25 cellular contexts compared by ENCODE assay signal in genomic region chr14:73162271-73162670, GRCh38. TPM values are rescaled to one million over a fixed set of nuclear protein-coding genes. Genes with fewer than 3 reads are reported as not detected.
DNase-seq lines count a peak whose midpoint lies in the region; ATAC-seq, FAIRE-seq and TF ChIP-seq lines count a peak whose summit lies in the region.
"Had no signal": no experiment of that assay in that cellular context is flagged by ENCODE, and none has a peak within 500 bp of the region (broad histone marks: within the 10 kb centered on the region; RNA-seq: fewer than 3 reads in every experiment).

No MANE protein-coding gene starts in this region.

- H3K4me1 Mint-ChIP-seq in osteocyte (ENCODE audit: unreplicated experiment): no peaks in the 10 kb centered on the region

- WGBS in liver: 95% methylated on average over 11 of the region's 11 CpGs
- 98% methylated on average over 11 of the region's 11 CpGs for WGBS in HepG2 (ENCODE audit: low lambda C conversion rate)
- WGBS in adrenal gland, 4 donors: 91 to 94% (median 93%) methylated on average over 11 of the region's 11 CpGs

- no peak overlapping the region for H3K4me2 ChIP-seq in HepG2 (ENCODE audit: low read depth, low read length)

- H3K4me1 ChIP-seq in liver (ENCODE audit: control insufficient read depth in 4 of 4, insufficient read depth in 4 of 4, low read length in 3 of 4) (peaks cover 0 to 13% (median 4%) of the 10 kb centered on the region in 4 donors), HepG2 (ENCODE audit: insufficient read depth, low read length) (peaks cover 5% of the 10 kb centered on the region; the same call in 1 of the 2 replicates), adrenal gland (replicated peaks in 1 of 2) (no peaks in the 10 kb centered on the region)

- ATAC-seq in HepG2: no peak
- ATAC-seq in GM21723 (IDR thresholded peaks at IDR 0.05; ENCODE audit: unreplicated experiment): no peak

- in situ Hi-C loops in HepG2 (cut with HindIII; ENCODE audit: extremely low pct_ligation_motif_present, low pct_unique_long_range_greater_than_20kb): loop anchor here (10.0 kb wide), 1 partner anchor 303 kb away; no protein-coding TSS in a partner anchor

- peaks cover 59% of the 10 kb centered on the region for H3K36me3 Mint-ChIP-seq in osteocyte (ENCODE audit: unreplicated experiment)

- H3K9ac ChIP-seq in liver (ENCODE audit: low read depth in 1 of 2, low read length in 2 of 2) (no peak overlapping the region), HepG2 (ENCODE audit: insufficient read depth, low read depth, low read length) (no peak overlapping the region)

- H3K79me2 ChIP-seq in HepG2 (ENCODE audit: insufficient read depth, low read length): no peaks in the 10 kb centered on the region

- H2AFZ ChIP-seq in HepG2 (ENCODE audit: low read length): no peak overlapping the region

- intact Hi-C loops in HepG2 (cut with micrococcal nuclease; ENCODE audit: unreplicated experiment) (no loop called here), adrenal gland (cut with DNase I) (no loop called here)

- H3K27ac Mint-ChIP-seq in osteocyte (ENCODE audit: unreplicated experiment): no peak overlapping the region

- H3K27me3 Mint-ChIP-seq in osteocyte (ENCODE audit: unreplicated experiment): no peaks in the 10 kb centered on the region

- H3K4me3 ChIP-seq in liver (ENCODE audit: low read depth in 1 of 3, low read length in 3 of 3) (no peak overlapping the region), HepG2 (replicated peaks in 1 of 3; ENCODE audit: insufficient read depth in 1 of 3, low read depth in 2 of 3, low read length in 3 of 3) (no peak overlapping the region), adrenal gland (no peak overlapping the region)

- H3K27ac ChIP-seq in liver (ENCODE audit: low read depth in 1 of 2, low read length in 2 of 2) (peak overlapping the region; percentile 42 to 47), HepG2 (ENCODE audit: extremely low read length, insufficient read depth, low read length) (no peak overlapping the region), layer of hippocampus (ENCODE audit: low read depth, low read length) (peak overlapping the region; percentile 63), adrenal gland (no peak overlapping the region)
- H3K27ac ChIP-seq: HL-60 had no signal

- no peak for TF ChIP-seq EP300 in HepG2 (IDR thresholded peaks at IDR 0.05; ENCODE audit: low read depth in 2 of 2, low read length in 2 of 2)
- TF ChIP-seq EP300 in HepG2 (CRISPR knock-in tag; IDR thresholded peaks at IDR 0.05; ENCODE audit: borderline replicate concordance): no peak

- TF ChIP-seq POLR2A in HepG2 (IDR thresholded peaks at IDR 0.05; ENCODE audit: insufficient read depth in 1 of 2, low read depth in 2 of 2, low read length in 2 of 2) (no peak), adrenal gland (IDR thresholded peaks at IDR 0.05) (no peak)

- DNase-seq in HepG2 (ENCODE audit: low spot score) (no peak), osteocyte (ENCODE audit: extremely low spot score, unreplicated experiment) (peak; percentile 46), adrenal gland (no peak), SW480 (ENCODE audit: low spot score) (no peak)
- no peak for DNase-seq in stimulated activated CD4-positive, alpha-beta T cell treated with anti-CD3 and anti-CD28 coated beads, Interleukin-4, amount 100 ng/mL, for 1 hour
- DNase-seq: 8988T, ACHN, Calu3, DMS79 treated with DMSO at 0.1 percent for 48 hours, GF-D8, HCEC 1CT, MV-4-11, NCI-H1105, NCI-H1436 treated with DMSO at 0.1 percent for 48 hours, NCI-H1930, NCI-H446, NCI-H524 treated with DMSO at 0.1 percent for 48 hours, NCI-H774 had no signal

- no peak for TF ChIP-seq RAD21 in liver (IDR thresholded peaks at IDR 0.05)
- no peak for TF ChIP-seq RAD21 in HepG2 (CRISPR knock-in tag; IDR thresholded peaks at IDR 0.05)

- H3K9me3 Mint-ChIP-seq in osteocyte (ENCODE audit: unreplicated experiment): no peaks in the 10 kb centered on the region

- H3K27me3 ChIP-seq in liver (ENCODE audit: control insufficient read depth in 4 of 4, insufficient read depth in 4 of 4, low read length in 3 of 4) (no peaks in the 10 kb centered on the region), HepG2 (ENCODE audit: control insufficient read depth in 1 of 2, insufficient read depth in 2 of 2, low read length in 2 of 2) (no peaks in the 10 kb centered on the region), layer of hippocampus (ENCODE audit: control insufficient read depth, insufficient read depth, low read length) (no peaks in the 10 kb centered on the region), adrenal gland (no peaks in the 10 kb centered on the region)

- TF ChIP-seq CTCF in liver (IDR thresholded peaks at IDR 0.05; ENCODE audit: low read depth, low read length, missing input control) (no peak), HepG2 (CRISPR knock-in tag; IDR thresholded peaks at IDR 0.05) (no peak), osteocyte (IDR thresholded peaks at IDR 0.05) (no peak), adrenal gland (IDR thresholded peaks at IDR 0.05) (no peak)

- no TSS peak for BruUV-seq in HepG2 (replicated peaks; lab: Mats Ljungman, UMichigan)

- no peaks in the 10 kb centered on the region for H4K20me1 ChIP-seq in HepG2 (ENCODE audit: insufficient read depth, low read length)

- CTCF ChIA-PET in HepG2 (lab: Yijun Ruan, JAX; ENCODE audit: low intra/inter-chr PET ratio, low total read pairs): no interaction called here

- peaks cover 0 to 5% (median 4%) of the 10 kb centered on the region in 4 donors for H3K36me3 ChIP-seq in liver (ENCODE audit: control insufficient read depth in 4 of 4, insufficient read depth in 3 of 4, low read depth in 1 of 4, low read length in 3 of 4)
- peaks cover 7 to 24% of the 10 kb centered on the region in 2 experiments; a peak in 4 of 5 replicates for H3K36me3 ChIP-seq in HepG2 (replicated peaks in 1 of 2; ENCODE audit: control insufficient read depth in 1 of 2, insufficient read depth in 2 of 2, low read length in 2 of 2)
- peaks cover 0 to 14% of the 10 kb centered on the region in 2 donors for H3K36me3 ChIP-seq in adrenal gland (replicated peaks in 1 of 2)

- no peak for FAIRE-seq in HepG2 (lab: Jason Lieb, UNC)
- FAIRE-seq: GM12891, H1, RCC 7860 had no signal

- no peak overlapping the region for H3K4me3 Mint-ChIP-seq in osteocyte (ENCODE audit: unreplicated experiment)

- H3K9me3 ChIP-seq in liver (ENCODE audit: control insufficient read depth in 4 of 4, low read length in 3 of 4) (no peaks in the 10 kb centered on the region), HepG2 (ENCODE audit: low read length) (no peaks in the 10 kb centered on the region), adrenal gland (replicated peaks in 1 of 3) (no peaks in the 10 kb centered on the region)

- POLR2A ChIA-PET in HepG2 (lab: Yijun Ruan, JAX): no interaction called here

TF ChIP-seq in liver, 16 proteins besides CTCF, POLR2A, EP300 and RAD21 (continues in another document):
- no peak for TF ChIP-seq JUND (IDR thresholded peaks at IDR 0.05)

TF ChIP-seq in HepG2, 621 proteins besides CTCF, POLR2A, EP300 and RAD21 (continues in another document):
- no peak for TF ChIP-seq PBX2 (CRISPR knock-in tag; IDR thresholded peaks at IDR 0.05)

RNA-seq across cellular contexts. Expression of gene PSEN1, which starts 26.0 kb away (rescaled TPM):
- total RNA-seq in liver (10 to 100 TPM; 23.0 to 36.2 TPM), HepG2 (2016; rRNA removed; fragmentation: Illumina TruSeq; extraction: Trizol) (21.8 and 26.6 TPM in 2 replicates), osteocyte (64.4 and 64.6 TPM in 2 replicates), adrenal gland (10 to 100 TPM; 43.2 to 83.8 (median 51.2) TPM)
- polyA plus RNA-seq in liver (10 to 100 TPM; 10.4 to 16.7 TPM), HepG2 (2011; rRNA removed) (12.5 and 14.5 TPM in 2 replicates), adrenal gland (10 to 100 TPM; 15.7 to 55.5 (median 25.4) TPM)
- 40.0 and 40.8 TPM in 2 replicates for total RNA-seq in HepG2 (2016; cell fraction: cytosol; rRNA removed; fragmentation: Illumina TruSeq; extraction: Trizol; ENCODE audit: low read depth)
- total RNA-seq in HepG2 (2016; cell fraction: insoluble cytoplasmic fraction; rRNA removed; fragmentation: Illumina TruSeq; extraction: Trizol): 20.3 and 28.0 TPM in 2 replicates
- 14.7 and 16.1 TPM in 2 replicates for total RNA-seq in HepG2 (2016; cell fraction: membrane; rRNA removed; fragmentation: Illumina TruSeq; extraction: Trizol)
- 28.1 and 31.5 TPM in 2 replicates for total RNA-seq in HepG2 (2016; cell fraction: nucleus; rRNA removed; fragmentation: Illumina TruSeq; extraction: Trizol)
- 9.0 and 16.0 TPM in 2 replicates for polyA plus RNA-seq in HepG2 (2011; cell fraction: cytosol; rRNA removed)
- 8.4 and 11.2 TPM in 2 replicates for polyA plus RNA-seq in HepG2 (2011; cell fraction: nucleus; rRNA removed)
- polyA plus RNA-seq in HepG2 (2012): 29.3 and 37.7 TPM in 2 replicates
- 2.8 and 3.4 TPM in 2 replicates for polyA plus RNA-seq in HepG2 (2016; cell fraction: cytosol; fragmentation: Illumina TruSeq; extraction: Trizol; ENCODE audit: low read depth)
- polyA plus RNA-seq in HepG2 (2016; cell fraction: insoluble cytoplasmic fraction; fragmentation: Illumina TruSeq; extraction: Trizol; ENCODE audit: low read depth): 17.3 and 21.3 TPM in 2 replicates
- polyA plus RNA-seq in HepG2 (2016; cell fraction: membrane; fragmentation: Illumina TruSeq; extraction: Trizol; ENCODE audit: low read depth): 7.1 and 8.4 TPM in 2 replicates
- 37.7 and 38.2 TPM in 2 replicates for polyA plus RNA-seq in HepG2 (2016; cell fraction: nucleus; fragmentation: Illumina TruSeq; extraction: Trizol; ENCODE audit: insufficient read depth, low read depth)
- polyA minus RNA-seq in HepG2 (2011; rRNA and poly(A)+ RNA removed; ENCODE audit: low replicate concordance): 26.0 and 50.2 TPM in 2 replicates
- polyA minus RNA-seq in HepG2 (2011; cell fraction: cytosol; rRNA and poly(A)+ RNA removed): 22.2 and 36.3 TPM in 2 replicates
- polyA minus RNA-seq in HepG2 (2011; cell fraction: nucleus; rRNA and poly(A)+ RNA removed): 24.5 and 28.5 TPM in 2 replicates

Comparison
In these comparisons a context has a peak if more than half of its experiments do, and no peak if none do; other contexts are left out.
1. H3K27ac ChIP-seq: peak in liver (2 of 2) and layer of hippocampus (single experiment); none in HepG2 (single experiment) and adrenal gland (0 of 5).